19 cellular contexts compared by ENCODE assay signal in the genomic region with DNA sequence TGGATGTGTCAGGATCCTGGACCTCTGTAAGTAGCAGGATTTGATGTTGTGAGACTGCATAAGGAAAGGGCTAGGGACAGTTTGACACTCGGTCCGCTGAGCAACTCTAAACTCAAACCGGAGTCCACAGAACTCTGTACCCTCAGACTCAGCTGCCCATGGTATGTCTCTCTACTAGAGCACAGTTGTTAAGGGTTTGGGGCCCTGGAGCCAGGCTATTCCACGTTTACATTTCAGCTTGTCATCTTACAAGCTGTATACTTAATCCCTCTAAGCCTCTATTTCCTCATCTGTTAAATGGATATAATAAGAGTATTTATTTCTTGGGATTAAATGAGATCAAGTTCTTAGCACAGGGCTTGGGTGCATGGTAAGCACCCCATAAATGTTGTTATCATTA. TPM values are rescaled to one million over a fixed set of nuclear protein-coding genes. Genes with fewer than 3 reads are reported as not detected.
A peak's percentile ranks its signal among the peaks of the same experiment; 100 is the strongest.
DNase-seq lines count a peak whose midpoint lies in the region; ATAC-seq and TF ChIP-seq lines count a peak whose summit lies in the region.
"Had no signal": no experiment of that assay in that cellular context is flagged by ENCODE, and none has a peak within 500 bp of the region (broad histone marks: within the 10 kb centered on the region; RNA-seq: fewer than 3 reads in every experiment).

No MANE protein-coding gene starts in this region.

- H2AFZ ChIP-seq in IMR-90 (replicated peaks; ENCODE audit: low read length, poor library complexity) (no peak overlapping the region), hepatocyte (no peak overlapping the region), trophoblast cell (ENCODE audit: insufficient read depth, low read length, poor library complexity) (no peak overlapping the region)

- peaks cover 5% of the 10 kb centered on the region for H3K4me1 Mint-ChIP-seq in T-helper 17 cell

- H3K9ac ChIP-seq in IMR-90 (ENCODE audit: low read depth, low read length) (no peak overlapping the region), trophoblast cell (ENCODE audit: low read length) (no peak overlapping the region)
- H3K9ac ChIP-seq: BLaER1 treated with 17β-estradiol and CSF1 and Interleukin-3, amounts not matched to agents 10 nM and 100 nM had no signal

- H3K4ac ChIP-seq in IMR-90 (ENCODE audit: low read depth, low read length) (peak overlapping the region; percentile 12; the same call in 1 of the 2 replicates), trophoblast cell (ENCODE audit: low read depth, low read length) (no peak overlapping the region)

- in situ Hi-C loops in IMR-90 (cut with MboI; ENCODE audit: low sequenced_read_pairs), result no loop called here

- H4K91ac ChIP-seq in IMR-90 (ENCODE audit: insufficient read depth, low read depth, low read length) (no peak overlapping the region), trophoblast cell (ENCODE audit: low read depth, low read length) (peak overlapping the region; percentile 86)

- POLR2A ChIA-PET in IMR-90 (lab: Charles Lee; ENCODE audit: unreplicated experiment), result no interaction called here

- peak overlapping the region; percentile 52; the same call in 1 of the 2 replicates for H2AK5ac ChIP-seq in IMR-90 (ENCODE audit: low read depth, low read length)
- peak overlapping the region; percentile 22 for H2AK5ac ChIP-seq in trophoblast cell (ENCODE audit: low read length)

- ATAC-seq in IMR-90 (ENCODE audit: low read depth), result no peak
- ATAC-seq in T-helper 17 cell, result no peak
- ATAC-seq in activated naive CD4-positive, alpha-beta T cell treated with anti-CD3 and anti-CD28 coated beads, Interleukin-2, amount 50 U/mL, for 72 hours, result no peak

- H4K8ac ChIP-seq in IMR-90 (ENCODE audit: low read depth in 2 of 2, low read length in 2 of 2) (no peak overlapping the region), trophoblast cell (ENCODE audit: low read depth, low read length) (peak overlapping the region; percentile 19)

- H3K4me2 ChIP-seq in IMR-90 (ENCODE audit: low read depth, low read length) (no peak overlapping the region), hepatocyte (no peak overlapping the region), trophoblast cell (ENCODE audit: low read length) (no peak overlapping the region)
- H3K4me2 ChIP-seq: BLaER1 treated with 17β-estradiol and CSF1 and Interleukin-3, amounts not matched to agents 10 nM and 100 nM had no signal

- dilution Hi-C loops in IMR-90 (cut with HindIII; ENCODE audit: low sequenced_read_pairs, unreplicated experiment), result no loop called here

- H3K9me2 ChIP-seq in hepatocyte (replicated peaks; ENCODE audit: insufficient read depth), result no peaks in the 10 kb centered on the region

- no peak overlapping the region for H2BK5ac ChIP-seq in IMR-90 (ENCODE audit: low read depth, low read length, poor library complexity, severe bottlenecking)
- H2BK5ac ChIP-seq in trophoblast cell (ENCODE audit: low read depth, low read length, poor library complexity), result no peak overlapping the region

- CTCF ChIA-PET in IMR-90 (lab: Yijun Ruan, JAX), result interaction anchor here (1.5 to 2.0 kb wide), 2 partner anchors 7 to 20 kb away, joined by 4 to 6 read pairs; no protein-coding TSS in a partner anchor

- DNase-seq in IMR-90, result no peak
- no peak for DNase-seq in T-helper 17 cell
- no peak for DNase-seq in hepatocyte (ENCODE audit: low spot score)
- DNase-seq in trophoblast cell, result no peak
- no peak for DNase-seq in activated naive CD4-positive, alpha-beta T cell treated with anti-CD3 and anti-CD28 coated beads, Interleukin-2, amount 50 U/mL, for 72 hours (ENCODE audit: low spot score in 2 of 2)
- DNase-seq in NCI-H510A (lab: John Stamatoyannopoulos, UW), result no peak
- no peak for DNase-seq in SW 1271 (lab: John Stamatoyannopoulos, UW)
- DNase-seq in LoVo (ENCODE audit: low spot score), result no peak
- DNase-seq: ACHN; Calu3; CD4-positive, CD25-positive, alpha-beta regulatory T cell; DMS 273 treated with DMSO at 0.1 percent for 48 hours; HFFc6 had no signal

- H3K23ac ChIP-seq in IMR-90 (ENCODE audit: low read depth, low read length) (no peak overlapping the region), trophoblast cell (ENCODE audit: low read length) (no peak overlapping the region)

- peak overlapping the region; percentile 11; the same call in 1 of the 2 replicates for H2BK20ac ChIP-seq in IMR-90 (ENCODE audit: low read depth, low read length)

- no peak overlapping the region for H3K4me3 ChIP-seq in IMR-90 (ENCODE audit: insufficient read depth, low read depth, low read length)
- H3K4me3 ChIP-seq in hepatocyte, result no peak overlapping the region
- no peak overlapping the region for H3K4me3 ChIP-seq in trophoblast cell (ENCODE audit: low read depth, low read length)
- H3K4me3 ChIP-seq: BLaER1 treated with 17β-estradiol and CSF1 and Interleukin-3, amounts not matched to agents 10 nM and 100 nM; HAP-1 had no signal

- no peaks in the 10 kb centered on the region for H3K36me3 ChIP-seq in IMR-90 (ENCODE audit: control insufficient read depth, insufficient read depth, low read length)
- no peaks in the 10 kb centered on the region for H3K36me3 ChIP-seq in hepatocyte (replicated peaks; ENCODE audit: insufficient read depth, low read depth)
- no peaks in the 10 kb centered on the region for H3K36me3 ChIP-seq in trophoblast cell (ENCODE audit: control insufficient read depth in 1 of 2, insufficient read depth in 2 of 2, low read length in 2 of 2)
- H3K36me3 ChIP-seq: BLaER1 treated with 17β-estradiol and CSF1 and Interleukin-3, amounts not matched to agents 10 nM and 100 nM; HAP-1 had no signal

- H3K27me3 ChIP-seq in IMR-90 (ENCODE audit: control insufficient read depth, insufficient read depth, low read length) (no peaks in the 10 kb centered on the region), hepatocyte (peaks cover 53% of the 10 kb centered on the region), trophoblast cell (ENCODE audit: insufficient read depth, low read length) (no peaks in the 10 kb centered on the region)

- no peak overlapping the region for H4K5ac ChIP-seq in IMR-90 (ENCODE audit: low read depth, low read length)

- H4K12ac ChIP-seq in trophoblast cell (ENCODE audit: low read depth, low read length), result no peak overlapping the region

- no CpG with 5 or more reads among the region's 4 CpGs for WGBS in IMR-90 (ENCODE audit: extremely low coverage in 2 of 2, insufficient read length in 1 of 2), 2 experiments
- WGBS in hepatocyte (ENCODE audit: low lambda C conversion rate, missing lambda C conversion rate), result 48% methylated on average over 4 of the region's 4 CpGs
- WGBS in trophoblast cell (ENCODE audit: extremely low coverage, insufficient coverage, insufficient read length), result no CpG with 5 or more reads among the region's 4 CpGs

- no peak for TF ChIP-seq RAD21 in IMR-90 (IDR thresholded peaks at IDR 0.05; ENCODE audit: low read length)

- TF ChIP-seq POLR2A in IMR-90 (IDR thresholded peaks at IDR 0.05; ENCODE audit: low read depth, low read length), result no peak

- H3K79me1 ChIP-seq in IMR-90 (ENCODE audit: low read depth in 1 of 2, low read length in 2 of 2), result peaks cover 0 to 16% of the 10 kb centered on the region in 2 experiments; a peak in 2 of 4 replicates
- H3K79me1 ChIP-seq in trophoblast cell (ENCODE audit: low read length), result peaks cover 47% of the 10 kb centered on the region

- H2BK15ac ChIP-seq in IMR-90 (ENCODE audit: low read depth, low read length), result peak overlapping the region; percentile 30; the same call in 1 of the 3 replicates

- peak overlapping the region; percentile 38; the same call in 1 of the 2 replicates for H2BK120ac ChIP-seq in IMR-90 (ENCODE audit: low read depth, low read length)
- H2BK120ac ChIP-seq in trophoblast cell (ENCODE audit: insufficient read depth, low read length, poor library complexity), result peak overlapping the region; percentile 38

- H3K36me3 Mint-ChIP-seq in T-helper 17 cell (ENCODE audit: low read depth), result peaks cover 2% of the 10 kb centered on the region
- no peaks in the 10 kb centered on the region for H3K36me3 Mint-ChIP-seq in activated naive CD4-positive, alpha-beta T cell treated with anti-CD3 and anti-CD28 coated beads, Interleukin-2, amount 50 U/mL, for 72 hours
- H3K36me3 Mint-ChIP-seq: CD4-positive, CD25-positive, alpha-beta regulatory T cell had no signal

- no peaks in the 10 kb centered on the region for H3K9me3 ChIP-seq in IMR-90 (ENCODE audit: control insufficient read depth, insufficient read depth, low read length)
- no peaks in the 10 kb centered on the region for H3K9me3 ChIP-seq in T-helper 17 cell (ENCODE audit: control insufficient read depth, low read length, poor library complexity, severe bottlenecking)
- no peaks in the 10 kb centered on the region for H3K9me3 ChIP-seq in hepatocyte (ENCODE audit: low read depth)
- no peaks in the 10 kb centered on the region for H3K9me3 ChIP-seq in trophoblast cell (ENCODE audit: insufficient read depth, low read depth, low read length)
- H3K9me3 ChIP-seq: BLaER1 treated with 17β-estradiol and CSF1 and Interleukin-3, amounts not matched to agents 10 nM and 100 nM; HAP-1 had no signal

- no peaks in the 10 kb centered on the region for H3K9me3 Mint-ChIP-seq in activated naive CD4-positive, alpha-beta T cell treated with anti-CD3 and anti-CD28 coated beads, Interleukin-2, amount 50 U/mL, for 72 hours
- H3K9me3 Mint-ChIP-seq: CD4-positive, CD25-positive, alpha-beta regulatory T cell; HFFc6 had no signal

- intact Hi-C loops in IMR-90 (cut with micrococcal nuclease), result no loop called here

- no peak overlapping the region for H3K56ac ChIP-seq in IMR-90 (ENCODE audit: extremely low read depth, insufficient read depth, low read length)

- no TSS peak for BruUV-seq in IMR-90 (replicated peaks; lab: Mats Ljungman, UMichigan)

- peaks cover 29% of the 10 kb centered on the region for H3K27me3 Mint-ChIP-seq in T-helper 17 cell
- H3K27me3 Mint-ChIP-seq: CD4-positive, CD25-positive, alpha-beta regulatory T cell had no signal

- no peak for TF ChIP-seq CTCF in IMR-90 (conservative IDR thresholded peaks at IDR 0.05; ENCODE audit: low read depth, low read length)
- no peak for TF ChIP-seq CTCF in hepatocyte (IDR thresholded peaks at IDR 0.05; ENCODE audit: poor library complexity)

- no peak overlapping the region; the same call in 1 of the 2 replicates for H3K14ac ChIP-seq in IMR-90 (replicated peaks; ENCODE audit: low read depth, low read length)
- H3K14ac ChIP-seq in trophoblast cell (ENCODE audit: low read length), result peak overlapping the region; percentile 11

- H2AK9ac ChIP-seq in IMR-90 (replicated peaks; ENCODE audit: low read depth, low read length, poor library complexity), result no peak overlapping the region

- H3K4me1 ChIP-seq in IMR-90 (ENCODE audit: control insufficient read depth, insufficient read depth, low read length), result peaks cover 32% of the 10 kb centered on the region
- peaks cover 17% of the 10 kb centered on the region for H3K4me1 ChIP-seq in hepatocyte (ENCODE audit: insufficient read depth)
- H3K4me1 ChIP-seq in trophoblast cell (ENCODE audit: control insufficient read depth in 1 of 2, insufficient read depth in 2 of 2, low read length in 2 of 2), result peaks cover 43 to 52% of the 10 kb centered on the region in 2 experiments
- H3K4me1 ChIP-seq: HAP-1 had no signal

- H3K4me3 Mint-ChIP-seq in T-helper 17 cell, result no peak overlapping the region
- H3K4me3 Mint-ChIP-seq: CD4-positive, CD25-positive, alpha-beta regulatory T cell; HFFc6 had no signal

- no peaks in the 10 kb centered on the region for H3K79me2 ChIP-seq in hepatocyte
- peaks cover 2% of the 10 kb centered on the region for H3K79me2 ChIP-seq in trophoblast cell (ENCODE audit: control insufficient read depth, insufficient read depth, low read length, poor library complexity)

- peak overlapping the region; percentile 7; the same call in 1 of the 2 replicates for H3K18ac ChIP-seq in IMR-90 (ENCODE audit: low read depth, low read length)
- H3K18ac ChIP-seq in trophoblast cell (ENCODE audit: low read length), result no peak overlapping the region

- peak overlapping the region; percentile 66 for H3K27ac Mint-ChIP-seq in T-helper 17 cell
- H3K27ac Mint-ChIP-seq in activated naive CD4-positive, alpha-beta T cell treated with anti-CD3 and anti-CD28 coated beads, Interleukin-2, amount 50 U/mL, for 72 hours, result no peak overlapping the region
- H3K27ac Mint-ChIP-seq: HFFc6 had no signal

- H3K27ac ChIP-seq in IMR-90 (ENCODE audit: insufficient read depth, low read length), result no peak overlapping the region
- H3K27ac ChIP-seq in hepatocyte, result peak overlapping the region; percentile 10
- no peak overlapping the region for H3K27ac ChIP-seq in trophoblast cell (ENCODE audit: low read depth, low read length)
- H3K27ac ChIP-seq: BLaER1 treated with 17β-estradiol and CSF1 and Interleukin-3, amounts not matched to agents 10 nM and 100 nM had no signal

- H3K9me1 ChIP-seq in IMR-90 (ENCODE audit: insufficient read depth, low read length), result peaks cover 19% of the 10 kb centered on the region; the same call in 1 of the 2 replicates

- H2BK12ac ChIP-seq in trophoblast cell (ENCODE audit: low read length), result peak overlapping the region; percentile 93

- H4K20me1 ChIP-seq in IMR-90 (ENCODE audit: insufficient read depth, low read length) (no peaks in the 10 kb centered on the region), hepatocyte (ENCODE audit: insufficient read depth, poor library complexity, severe bottlenecking) (no peaks in the 10 kb centered on the region)
- H4K20me1 ChIP-seq: BLaER1 treated with 17β-estradiol and CSF1 and Interleukin-3, amounts not matched to agents 10 nM and 100 nM had no signal

RNA-seq across cellular contexts. Expression of gene HOXB1, which starts 27.9 kb away (rescaled TPM):
- total RNA-seq in IMR-90 (2012; rRNA removed) (not detected in 2 replicates), T-helper 17 cell (not detected), hepatocyte (not detected in 2 replicates)
- polyA plus RNA-seq in IMR-90 (2012; rRNA removed) (not detected in 2 replicates), hepatocyte (not detected in 2 replicates)
- polyA plus RNA-seq in IMR-90 (2012; cell fraction: cytosol; rRNA removed), result not detected in 2 replicates
- polyA plus RNA-seq in IMR-90 (2012; cell fraction: nucleus; rRNA removed; ENCODE audit: low replicate concordance), result 0.05 TPM in 1 of 2 replicates, not detected in the other
- polyA plus RNA-seq in trophoblast cell (2013), result 0.04 and 0.06 TPM in 2 replicates
- not detected for total RNA-seq in activated naive CD4-positive, alpha-beta T cell treated with anti-CD3 and anti-CD28 coated beads, Interleukin-2, amount 50 U/mL, for 72 hours
- total RNA-seq: A172; Calu3; CD4-positive, CD25-positive, alpha-beta regulatory T cell; Daoy; H1; HFFc6; HT1080 had no signal
- polyA plus RNA-seq: CD4-positive, CD25-positive, alpha-beta regulatory T cell; H1 had no signal

RNA-seq across cellular contexts. Expression of gene HOXB2, which starts 42.0 kb away (rescaled TPM):
- total RNA-seq in IMR-90 (2012; rRNA removed), result 2.7 and 3.1 TPM in 2 replicates
- polyA plus RNA-seq in IMR-90 (2012; rRNA removed), result 29.9 and 33.8 TPM in 2 replicates
- 31.5 and 50.7 TPM in 2 replicates for polyA plus RNA-seq in IMR-90 (2012; cell fraction: cytosol; rRNA removed)
- polyA plus RNA-seq in IMR-90 (2012; cell fraction: nucleus; rRNA removed; ENCODE audit: low replicate concordance), result 69.3 and 123 TPM in 2 replicates
- 10 to 100 TPM in 1 of 2 donors, 1 to 10 TPM in 1; 4.5 to 18.8 TPM for total RNA-seq in T-helper 17 cell
- 5.6 and 6.7 TPM in 2 replicates for total RNA-seq in hepatocyte
- polyA plus RNA-seq in hepatocyte, result 20.7 and 29.9 TPM in 2 replicates
- polyA plus RNA-seq in trophoblast cell (2013), result 30.4 and 31.0 TPM in 2 replicates
- 10 to 100 TPM in 1 of 2 donors, 1 to 10 TPM in 1; 3.2 to 21.7 TPM for total RNA-seq in activated naive CD4-positive, alpha-beta T cell treated with anti-CD3 and anti-CD28 coated beads, Interleukin-2, amount 50 U/mL, for 72 hours
- total RNA-seq: H1, HFFc6 had no signal
- polyA plus RNA-seq: H1 had no signal
